ENCODE assay signal across 11 cellular contexts in genomic region chr16:239948-240277, GRCh38. TPM values are rescaled to one million over a fixed set of nuclear protein-coding genes. Genes with fewer than 3 reads are reported as not detected.
A peak's percentile ranks its signal among the peaks of the same experiment; 100 is the strongest.
DNase-seq lines count a peak whose midpoint lies in the region; ATAC-seq, FAIRE-seq and TF ChIP-seq lines count a peak whose summit lies in the region.
"Had no signal": no experiment of that assay in that cellular context is flagged by ENCODE, and none has a peak within 500 bp of the region (broad histone marks: within the 10 kb centered on the region; RNA-seq: fewer than 3 reads in every experiment).

No MANE protein-coding gene starts in this region.

- no peaks in the 10 kb centered on the region for H3K27me3 ChIP-seq in GM12878 (replicated peaks in 1 of 2; ENCODE audit: control insufficient read depth in 2 of 2, insufficient read depth in 2 of 2, low read length in 1 of 2)
- no peaks in the 10 kb centered on the region for H3K27me3 ChIP-seq in sigmoid colon

- intact Hi-C loops in Calu3 (cut with micrococcal nuclease; ENCODE audit: unreplicated experiment) (no loop called here), GM12878 (cut with micrococcal nuclease; ENCODE audit: unreplicated experiment) (no loop called here), sigmoid colon (cut with DNase I) (no loop called here)

- DNase-seq in Calu3 (no peak), GM12878 (ENCODE audit: low read depth, low spot score) (no peak), hippocampal formation (lab: John Stamatoyannopoulos, UW) (peak; percentile 21 to 33), sigmoid colon (no peak), Kasumi-1 (lab: John Stamatoyannopoulos, UW) (no peak), omental fat pad (ENCODE audit: low spot score) (no peak), urothelium cell line (ENCODE audit: low spot score) (no peak)
- DNase-seq: mammary epithelial cell, NCI-H2081 treated with DMSO at 0.1 percent for 48 hours had no signal

- peaks cover 18% of the 10 kb centered on the region for H3K36me3 Mint-ChIP-seq in Calu3 (ENCODE audit: insufficient read depth, unreplicated experiment)

- TF ChIP-seq RAD21 in GM12878 (IDR thresholded peaks at IDR 0.05; ENCODE audit: insufficient read depth, low read depth, low read length) = no peak

- H3K4me2 ChIP-seq in GM12878 (ENCODE audit: control insufficient read depth, insufficient read depth) = peak overlapping the region; percentile 45; the same call in 1 of the 2 replicates

- no peaks in the 10 kb centered on the region for H3K9me3 Mint-ChIP-seq in Calu3 (ENCODE audit: low read depth, unreplicated experiment)

- H3K27ac ChIP-seq in GM12878 (ENCODE audit: control insufficient read depth, insufficient read depth) = peak overlapping the region; percentile 5; the same call in 1 of the 2 replicates
- H3K27ac ChIP-seq in sigmoid colon = peak overlapping the region; percentile 44 to 60 (median 48)

- H3K27ac Mint-ChIP-seq in Calu3 (ENCODE audit: unreplicated experiment) = peak overlapping the region; percentile 42

- WGBS in GM12878 (ENCODE audit: insufficient coverage, insufficient replicate concordance, low lambda C conversion rate, missing lambda C conversion rate) = 93% methylated on average over 3 of the region's 3 CpGs
- 79 to 84% methylated on average over 3 of the region's 3 CpGs for WGBS in sigmoid colon, 2 donors

- POLR2A ChIA-PET in GM12878 (lab: Charles Lee) = interaction anchor here (0.5 to 2.0 kb wide), 4 partner anchors 11 to 156 kb away, joined by 4 to 11 read pairs (median 8); partner anchors contain the start of gene LUC7L

- H3K9ac ChIP-seq in GM12878 (ENCODE audit: control insufficient read depth, insufficient read depth, low read length) = no peak overlapping the region

- H3K4me3 ChIP-seq in GM12878 = no peak overlapping the region
- no peak overlapping the region for H3K4me3 ChIP-seq in sigmoid colon

- no peak overlapping the region for H3K4me3 Mint-ChIP-seq in Calu3 (ENCODE audit: low read depth, unreplicated experiment)

- H3K36me3 ChIP-seq in GM12878 (ENCODE audit: control insufficient read depth in 2 of 2, insufficient read depth in 2 of 2, low read length in 1 of 2) (no peaks in the 10 kb centered on the region; a peak in 1 of 4 replicates), sigmoid colon (no peaks in the 10 kb centered on the region)

- in situ Hi-C loops in GM12878 (cut with MboI) = no loop called here

- FAIRE-seq in GM12878 (lab: Jason Lieb, UNC) = no peak
- no peak for FAIRE-seq in urothelium cell line (lab: Jason Lieb, UNC)
- FAIRE-seq: astrocyte had no signal

- no peak for TF ChIP-seq POLR2A in GM12878 (IDR thresholded peaks at IDR 0.05; ENCODE audit: low read depth, low read length)
- no peak for TF ChIP-seq POLR2A in sigmoid colon (IDR thresholded peaks at IDR 0.05)

- H2AFZ ChIP-seq in GM12878 (ENCODE audit: control insufficient read depth, low read depth, low read length) = no peak overlapping the region

- H3K9me3 ChIP-seq in GM12878 (replicated peaks; ENCODE audit: control insufficient read depth, insufficient read depth, low read length) = no peaks in the 10 kb centered on the region
- no peaks in the 10 kb centered on the region for H3K9me3 ChIP-seq in sigmoid colon

- ATAC-seq in GM12878 (no peak), HG02763 (IDR thresholded peaks at IDR 0.05; ENCODE audit: unreplicated experiment) (no peak), omental fat pad (ENCODE audit: low FRiP score) (no peak)

- TF ChIP-seq EP300 in GM12878 (IDR thresholded peaks at IDR 0.05; ENCODE audit: borderline replicate concordance in 1 of 2, control insufficient read depth in 1 of 2, low read depth in 2 of 2, low read length in 2 of 2) (no peak), sigmoid colon (IDR thresholded peaks at IDR 0.05) (no peak)

- TF ChIP-seq CTCF in Calu3 (IDR thresholded peaks at IDR 0.05; ENCODE audit: unreplicated experiment) = no peak
- TF ChIP-seq CTCF in GM12878 (IDR thresholded peaks at IDR 0.05 in 2 of 3, conservative IDR thresholded peaks at IDR 0.05 in 1 of 3; ENCODE audit: control insufficient read depth in 2 of 3, extremely low read depth in 1 of 3, insufficient read depth in 1 of 3, low read depth in 3 of 3, low read length in 3 of 3) = no peak
- TF ChIP-seq CTCF in sigmoid colon (IDR thresholded peaks at IDR 0.05) = no peak
- no peak for TF ChIP-seq CTCF in omental fat pad (IDR thresholded peaks at IDR 0.05)

- peaks cover 5% of the 10 kb centered on the region for H3K79me2 ChIP-seq in GM12878 (ENCODE audit: control insufficient read depth, insufficient read depth, low read length)

- H3K27me3 Mint-ChIP-seq in Calu3 (ENCODE audit: unreplicated experiment) = no peaks in the 10 kb centered on the region

- H4K20me1 ChIP-seq in GM12878 (ENCODE audit: control insufficient read depth, insufficient read depth) = no peaks in the 10 kb centered on the region

- CTCF ChIA-PET in Calu3 (lab: Charles Lee) (interaction anchor here (0.7 kb wide), 1 partner anchor 70 kb away, joined by 7 read pairs; no protein-coding TSS in a partner anchor), GM12878 (lab: Yijun Ruan, JAX) (interaction anchor here (1.5 to 2.0 kb wide), 2 partner anchors 9 to 12 kb away, joined by 4 to 7 read pairs; no protein-coding TSS in a partner anchor)

- peaks cover 23% of the 10 kb centered on the region for H3K4me1 ChIP-seq in GM12878 (ENCODE audit: control insufficient read depth, insufficient read depth, low read length)
- peaks cover 0 to 42% (median 31%) of the 10 kb centered on the region in 4 donors for H3K4me1 ChIP-seq in sigmoid colon

- no TSS peak for BruUV-seq in Calu3 (replicated peaks; lab: Mats Ljungman, UMichigan)
- no TSS peak for BruUV-seq in GM12878 (replicated peaks; lab: Mats Ljungman, UMichigan)

- no peaks in the 10 kb centered on the region for H3K4me1 Mint-ChIP-seq in Calu3 (ENCODE audit: low read depth, unreplicated experiment)

- RAD21 ChIA-PET in GM12878 (lab: Charles Lee; ENCODE audit: unreplicated experiment) = interaction anchor here (1.4 kb wide), 1 partner anchor 109 kb away, joined by 5 read pairs; no protein-coding TSS in a partner anchor

- SMC1A ChIA-PET in GM12878 (lab: Charles Lee; ENCODE audit: uncharacterized antibody, unreplicated experiment) = interaction anchor here (0.7 to 2.1 kb wide), 7 partner anchors 9 to 1599 kb away, joined by 3 to 10 read pairs (median 4); partner anchors contain the start of gene LUC7L

RNA-seq across cellular contexts. Expression of gene FAM234A, which starts 5.3 kb away (rescaled TPM):
- total RNA-seq in Calu3 (2022) = 118 and 130 TPM in 2 replicates
- total RNA-seq in GM12878 (2013; cell fraction: nucleolus; rRNA removed) = 41.7 and 42.1 TPM in 2 replicates
- total RNA-seq in GM12878 (2014; rRNA removed) = 15.1 and 17.2 TPM in 2 replicates
- 12.8 and 14.0 TPM in 2 replicates for total RNA-seq in GM12878 (2014; rRNA removed; fragmentation: Illumina TruSeq; extraction: Trizol)
- 37.2 and 41.4 TPM in 2 replicates for total RNA-seq in GM12878 (2021)
- 21.5 TPM for polyA plus RNA-seq in GM12878 (2011; ENCODE audit: low read depth)
- polyA plus RNA-seq in GM12878 (2011; rRNA removed) = 3.3 and 6.5 TPM in 2 replicates
- polyA plus RNA-seq in GM12878 (2011; cell fraction: cytosol; rRNA removed) = 8.8 and 10.1 TPM in 2 replicates
- 26.4 and 29.7 TPM in 2 replicates for polyA plus RNA-seq in GM12878 (2011; cell fraction: nucleus; rRNA removed)
- 25.3 and 40.7 TPM in 2 replicates for polyA plus RNA-seq in GM12878 (2012)
- 11.6 and 17.3 TPM in 2 replicates for polyA plus RNA-seq in GM12878 (2014; fragmentation: Illumina TruSeq; extraction: Trizol)
- 1 to 10 TPM; 1.6 TPM for polyA plus RNA-seq in GM12878 (2014; fragmentation: Nextera tagmentation; extraction: Ambion mirVana)
- 28.5 and 30.5 TPM in 2 replicates for polyA plus RNA-seq in GM12878 (2014; rRNA removed)
- polyA plus RNA-seq in GM12878 (2016; fragmentation: Nextera tagmentation; extraction: Ambion mirVana) = 10 to 100 TPM; 36.9 to 37.6 TPM
- polyA minus RNA-seq in GM12878 (2011; rRNA and poly(A)+ RNA removed) = 5.0 and 8.5 TPM in 2 replicates
- polyA minus RNA-seq in GM12878 (2011; cell fraction: cytosol; rRNA and poly(A)+ RNA removed) = 4.4 and 7.8 TPM in 2 replicates
- polyA minus RNA-seq in GM12878 (2011; cell fraction: nucleus; rRNA and poly(A)+ RNA removed) = 4.6 and 5.9 TPM in 2 replicates
- 10 to 100 TPM; 38.3 to 82.5 (median 62.1) TPM for total RNA-seq in sigmoid colon
- polyA plus RNA-seq in sigmoid colon = 10 to 100 TPM; 12.6 to 74.0 (median 25.7) TPM
- total RNA-seq in omental fat pad = 100 to 1,000 TPM in 1 of 4 donors, 10 to 100 TPM in 3; 48.5 to 119 (median 69.3) TPM

RNA-seq across cellular contexts. Expression of gene LUC7L, which starts 10.7 kb away (rescaled TPM):
- total RNA-seq in Calu3 (2022) = 74.6 and 79.3 TPM in 2 replicates
- total RNA-seq in GM12878 (2013; cell fraction: nucleolus; rRNA removed) = 388 and 392 TPM in 2 replicates
- total RNA-seq in GM12878 (2014; rRNA removed) = 40.7 and 41.4 TPM in 2 replicates
- 35.9 and 40.1 TPM in 2 replicates for total RNA-seq in GM12878 (2014; rRNA removed; fragmentation: Illumina TruSeq; extraction: Trizol)
- total RNA-seq in GM12878 (2021) = 50.7 and 59.6 TPM in 2 replicates
- 15.5 TPM for polyA plus RNA-seq in GM12878 (2011; ENCODE audit: low read depth)
- 47.4 and 57.4 TPM in 2 replicates for polyA plus RNA-seq in GM12878 (2011; rRNA removed)
- 30.1 and 40.6 TPM in 2 replicates for polyA plus RNA-seq in GM12878 (2011; cell fraction: cytosol; rRNA removed)
- polyA plus RNA-seq in GM12878 (2011; cell fraction: nucleus; rRNA removed) = 203 and 223 TPM in 2 replicates
- polyA plus RNA-seq in GM12878 (2012) = 39.6 and 40.3 TPM in 2 replicates
- 27.9 and 32.1 TPM in 2 replicates for polyA plus RNA-seq in GM12878 (2014; fragmentation: Illumina TruSeq; extraction: Trizol)
- polyA plus RNA-seq in GM12878 (2014; fragmentation: Nextera tagmentation; extraction: Ambion mirVana) = 10 to 100 TPM in 1 of 2 experiments, 1 to 10 TPM in 1; 2.3 to 10.9 TPM
- polyA plus RNA-seq in GM12878 (2014; rRNA removed) = 56.9 and 58.9 TPM in 2 replicates
- 10 to 100 TPM; 52.3 to 58.9 TPM for polyA plus RNA-seq in GM12878 (2016; fragmentation: Nextera tagmentation; extraction: Ambion mirVana)
- polyA minus RNA-seq in GM12878 (2011; rRNA and poly(A)+ RNA removed) = 26.2 and 30.7 TPM in 2 replicates
- polyA minus RNA-seq in GM12878 (2011; cell fraction: cytosol; rRNA and poly(A)+ RNA removed) = 12.4 and 20.3 TPM in 2 replicates
- polyA minus RNA-seq in GM12878 (2011; cell fraction: nucleus; rRNA and poly(A)+ RNA removed) = 73.6 and 104 TPM in 2 replicates
- total RNA-seq in sigmoid colon = 100 to 1,000 TPM in 2 of 4 donors, 10 to 100 TPM in 2; 48.9 to 138 (median 88.4) TPM
- polyA plus RNA-seq in sigmoid colon = 10 to 100 TPM; 21.0 to 58.7 (median 28.2) TPM
- total RNA-seq in omental fat pad = 100 to 1,000 TPM in 1 of 4 donors, 10 to 100 TPM in 3; 52.7 to 115 (median 76.8) TPM

RNA-seq across cellular contexts. Expression of gene RGS11, which starts 35.8 kb away (rescaled TPM):
- 0.85 and 1.7 TPM in 2 replicates for total RNA-seq in Calu3 (2022)
- not detected in 2 replicates for total RNA-seq in GM12878 (2013; cell fraction: nucleolus; rRNA removed)
- total RNA-seq in GM12878 (2014; rRNA removed) = not detected in 2 replicates
- total RNA-seq in GM12878 (2014; rRNA removed; fragmentation: Illumina TruSeq; extraction: Trizol) = not detected in 2 replicates
- not detected in 2 replicates for total RNA-seq in GM12878 (2021)
- polyA plus RNA-seq in GM12878 (2011; ENCODE audit: low read depth) = not detected
- not detected in 2 replicates for polyA plus RNA-seq in GM12878 (2011; rRNA removed)
- polyA plus RNA-seq in GM12878 (2011; cell fraction: cytosol; rRNA removed) = not detected in 2 replicates
- polyA plus RNA-seq in GM12878 (2011; cell fraction: nucleus; rRNA removed) = not detected in 2 replicates
- polyA plus RNA-seq in GM12878 (2012) = 0.05 and 0.24 TPM in 2 replicates
- not detected in 2 replicates for polyA plus RNA-seq in GM12878 (2014; fragmentation: Illumina TruSeq; extraction: Trizol)
- polyA plus RNA-seq in GM12878 (2014; fragmentation: Nextera tagmentation; extraction: Ambion mirVana) = not detected
- 0.04 TPM in 1 of 2 replicates, not detected in the other for polyA plus RNA-seq in GM12878 (2014; rRNA removed)
- polyA plus RNA-seq in GM12878 (2016; fragmentation: Nextera tagmentation; extraction: Ambion mirVana) = not detected
- not detected in 2 replicates for polyA minus RNA-seq in GM12878 (2011; rRNA and poly(A)+ RNA removed)
- polyA minus RNA-seq in GM12878 (2011; cell fraction: cytosol; rRNA and poly(A)+ RNA removed) = not detected in 2 replicates
- polyA minus RNA-seq in GM12878 (2011; cell fraction: nucleus; rRNA and poly(A)+ RNA removed) = not detected in 2 replicates
- 10 to 100 TPM in 2 of 4 donors, 1 to 10 TPM in 2; 6.4 to 24.9 (median 9.5) TPM for total RNA-seq in sigmoid colon
- polyA plus RNA-seq in sigmoid colon = 1 to 10 TPM in 2 of 3 donors, under 1 TPM in 1; 0.23 to 4.0 (median 1.8) TPM
- 10 to 100 TPM in 2 of 4 donors, 1 to 10 TPM in 2; 5.0 to 23.5 (median 13.8) TPM for total RNA-seq in omental fat pad

RNA-seq across cellular contexts. Expression of gene ARHGDIG, which starts 40.5 kb away (rescaled TPM):
- total RNA-seq in Calu3 (2022) (0.29 TPM in 1 of 2 replicates, not detected in the other), GM12878 (2014; rRNA removed) (not detected in 2 replicates), GM12878 (2014; rRNA removed; fragmentation: Illumina TruSeq; extraction: Trizol) (not detected in 2 replicates), GM12878 (2021) (not detected in 2 replicates), sigmoid colon (1 to 10 TPM; 3.5 to 5.7 (median 5.0) TPM), omental fat pad (10 to 100 TPM in 1 of 4 donors, 1 to 10 TPM in 2, not detected in 1; 2.3 to 12.2 (median 5.9) TPM)
- not detected in 2 replicates for total RNA-seq in GM12878 (2013; cell fraction: nucleolus; rRNA removed)
- polyA plus RNA-seq in GM12878 (2011; ENCODE audit: low read depth) = not detected
- polyA plus RNA-seq in GM12878 (2011; rRNA removed) (not detected in 2 replicates), GM12878 (2014; fragmentation: Illumina TruSeq; extraction: Trizol) (not detected in 2 replicates), GM12878 (2014; fragmentation: Nextera tagmentation; extraction: Ambion mirVana) (not detected), GM12878 (2014; rRNA removed) (not detected in 2 replicates), GM12878 (2016; fragmentation: Nextera tagmentation; extraction: Ambion mirVana) (not detected), sigmoid colon (1 to 10 TPM in 2 of 3 donors, not detected in 1; 1.6 to 5.2 TPM)
- not detected in 2 replicates for polyA plus RNA-seq in GM12878 (2011; cell fraction: cytosol; rRNA removed)
- not detected in 2 replicates for polyA plus RNA-seq in GM12878 (2011; cell fraction: nucleus; rRNA removed)
- polyA plus RNA-seq in GM12878 (2012) = 0.08 and 0.18 TPM in 2 replicates
- not detected in 2 replicates for polyA minus RNA-seq in GM12878 (2011; rRNA and poly(A)+ RNA removed)
- not detected in 2 replicates for polyA minus RNA-seq in GM12878 (2011; cell fraction: cytosol; rRNA and poly(A)+ RNA removed)
- not detected in 2 replicates for polyA minus RNA-seq in GM12878 (2011; cell fraction: nucleus; rRNA and poly(A)+ RNA removed)
- total RNA-seq: mammary epithelial cell had no signal
- polyA plus RNA-seq: mammary epithelial cell had no signal

RNA-seq across cellular contexts. Expression of gene PDIA2, which starts 43.1 kb away (rescaled TPM):
- total RNA-seq in Calu3 (2022) = 0.71 TPM in 1 of 2 replicates, not detected in the other
- total RNA-seq in GM12878 (2013; cell fraction: nucleolus; rRNA removed) = not detected in 2 replicates
- total RNA-seq in GM12878 (2014; rRNA removed) = not detected in 2 replicates
- total RNA-seq in GM12878 (2014; rRNA removed; fragmentation: Illumina TruSeq; extraction: Trizol) = not detected in 2 replicates
- total RNA-seq in GM12878 (2021) = 0.32 and 0.36 TPM in 2 replicates
- polyA plus RNA-seq in GM12878 (2011; ENCODE audit: low read depth) = not detected
- polyA plus RNA-seq in GM12878 (2011; rRNA removed) = not detected in 2 replicates
- polyA plus RNA-seq in GM12878 (2011; cell fraction: cytosol; rRNA removed) = not detected in 2 replicates
- polyA plus RNA-seq in GM12878 (2011; cell fraction: nucleus; rRNA removed) = 0.13 TPM in 1 of 2 replicates, not detected in the other
- polyA plus RNA-seq in GM12878 (2012) = 0.07 TPM in 1 of 2 replicates, not detected in the other
- not detected in 2 replicates for polyA plus RNA-seq in GM12878 (2014; fragmentation: Illumina TruSeq; extraction: Trizol)
- polyA plus RNA-seq in GM12878 (2014; fragmentation: Nextera tagmentation; extraction: Ambion mirVana) = not detected
- not detected in 2 replicates for polyA plus RNA-seq in GM12878 (2014; rRNA removed)
- under 1 TPM in 1 of 2 experiments, not detected in 1; 0.11 TPM for polyA plus RNA-seq in GM12878 (2016; fragmentation: Nextera tagmentation; extraction: Ambion mirVana)
- not detected in 2 replicates for polyA minus RNA-seq in GM12878 (2011; rRNA and poly(A)+ RNA removed)
- polyA minus RNA-seq in GM12878 (2011; cell fraction: cytosol; rRNA and poly(A)+ RNA removed) = not detected in 2 replicates
- polyA minus RNA-seq in GM12878 (2011; cell fraction: nucleus; rRNA and poly(A)+ RNA removed) = not detected in 2 replicates
- 1 to 10 TPM in 1 of 4 donors, under 1 TPM in 3; 0.71 to 5.5 (median 0.82) TPM for total RNA-seq in sigmoid colon
- polyA plus RNA-seq in sigmoid colon = 1 to 10 TPM in 1 of 3 donors, under 1 TPM in 1, not detected in 1; 0.60 to 3.0 TPM
- total RNA-seq in omental fat pad = 1 to 10 TPM in 3 of 4 donors, not detected in 1; 1.5 to 5.3 (median 2.7) TPM
- total RNA-seq: mammary epithelial cell had no signal
- polyA plus RNA-seq: mammary epithelial cell had no signal

Comparison
In these comparisons a context has a peak if more than half of its experiments do, and no peak if none do; other contexts are left out.
1. DNase-seq: peak in hippocampal formation (2 of 2); none in Calu3 (single experiment), GM12878 (single experiment), sigmoid colon (single experiment), Kasumi-1 (0 of 2), omental fat pad (single experiment) and urothelium cell line (single experiment).